Comparison of ENCODE assay signal across 8 cellular contexts in the genomic region with DNA sequence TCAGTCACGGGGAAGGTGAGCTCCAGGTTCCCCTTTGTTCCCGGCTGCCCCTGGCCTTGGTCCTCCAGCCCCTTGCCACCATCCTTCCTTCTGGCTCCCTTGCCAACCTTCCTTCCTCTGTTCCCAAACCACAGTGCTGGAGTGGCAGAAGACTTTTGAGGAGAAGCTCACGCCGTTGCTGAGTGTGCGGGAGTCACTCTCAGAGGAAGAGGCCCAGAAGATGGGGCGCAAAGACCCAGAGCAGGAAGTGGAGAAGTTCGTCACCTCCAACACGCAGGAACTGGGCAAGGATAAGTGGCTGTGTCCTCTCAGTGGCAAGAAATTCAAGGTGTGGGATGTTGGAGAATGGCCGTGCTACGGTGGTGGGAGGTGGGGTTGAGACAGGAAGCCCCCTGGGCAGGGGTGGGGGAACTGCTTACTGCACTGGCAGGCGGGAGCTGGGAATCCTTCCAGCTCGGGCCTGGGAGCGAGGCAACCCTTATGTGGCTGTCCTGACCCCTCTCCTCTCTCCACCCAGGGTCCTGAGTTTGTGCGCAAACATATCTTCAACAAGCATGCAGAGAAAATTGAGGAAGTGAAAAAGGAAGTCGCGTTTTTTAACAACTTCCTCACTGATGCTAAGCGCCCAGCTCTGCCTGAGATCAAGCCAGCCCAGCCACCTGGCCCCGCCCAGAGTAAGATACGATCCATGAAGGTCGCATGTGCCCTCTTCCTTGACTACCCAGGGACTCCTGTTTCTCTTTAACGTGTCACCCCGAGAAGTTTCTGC. TPM values are rescaled to one million over a fixed set of nuclear protein-coding genes. Genes with fewer than 3 reads are reported as not detected.
A peak's percentile ranks its signal among the peaks of the same experiment; 100 is the strongest.
DNase-seq lines count a peak whose midpoint lies in the region; FAIRE-seq and TF ChIP-seq lines count a peak whose summit lies in the region.

No MANE protein-coding gene starts in this region.

- FAIRE-seq in GM12891 (lab: Jason Lieb, UNC): peak; percentile 94

- no TSS peak for BruUV-seq in OCI-LY7 (replicated peaks; lab: Mats Ljungman, UMichigan)

- no peaks in the 10 kb centered on the region for H3K9me3 Mint-ChIP-seq in activated naive CD8-positive, alpha-beta T cell (ENCODE audit: low read depth)

- no peak for TF ChIP-seq POLR2A in GM12891 (IDR thresholded peaks at IDR 0.05; ENCODE audit: low read depth, low read length)

- peak overlapping the region; percentile 90 for H3K27ac Mint-ChIP-seq in activated naive CD8-positive, alpha-beta T cell

- H3K36me3 Mint-ChIP-seq in activated naive CD8-positive, alpha-beta T cell: peaks cover 20% of the 10 kb centered on the region

- H3K4me2 ChIP-seq in OCI-LY7 (ENCODE audit: low read length): peak overlapping the region; percentile 89

- peak overlapping the region; percentile 90 for H3K4me3 Mint-ChIP-seq in activated naive CD8-positive, alpha-beta T cell

- CTCF ChIA-PET in HEK293 (lab: Yijun Ruan, JAX): interaction anchor here (0.7 to 1.2 kb wide), 3 partner anchors 9 to 631 kb away, joined by 3 to 5 read pairs (median 4); partner anchors contain the start of gene EPHB4
- CTCF ChIA-PET in OCI-LY7 (lab: Charles Lee; ENCODE audit: unreplicated experiment): interaction anchor here (0.8 kb wide), 1 partner anchor 12 kb away, joined by 3 read pairs; the partner anchor contains the start of gene SRRT

- peaks cover 16% of the 10 kb centered on the region for H4K20me1 ChIP-seq in OCI-LY7 (ENCODE audit: insufficient read depth, low read length)

- H3K4me3 ChIP-seq in HEK293 (ENCODE audit: low read depth, low read length) (no peak overlapping the region), OCI-LY7 (ENCODE audit: low read depth, low read length, poor library complexity, severe bottlenecking) (peak overlapping the region; percentile 74), neutrophil (ENCODE audit: low read depth in 1 of 2, low read length in 1 of 2) (peak overlapping the region; percentile 57 to 98)

- H3K9me3 ChIP-seq in HEK293 (ENCODE audit: control insufficient read depth, insufficient read depth, low read depth, low read length) (no peaks in the 10 kb centered on the region), OCI-LY7 (ENCODE audit: low read length) (no peaks in the 10 kb centered on the region), neutrophil (no peaks in the 10 kb centered on the region)

- H3K27me3 Mint-ChIP-seq in activated naive CD8-positive, alpha-beta T cell: peaks cover 3% of the 10 kb centered on the region

- no peaks in the 10 kb centered on the region for H3K9me2 ChIP-seq in OCI-LY7 (ENCODE audit: insufficient read depth, low read length)

- H3K4me1 Mint-ChIP-seq in activated naive CD8-positive, alpha-beta T cell (ENCODE audit: low read depth): peaks cover 45% of the 10 kb centered on the region

- POLR2A ChIA-PET in HEK293 (lab: Yijun Ruan, JAX): interaction anchor here (1.4 to 8.7 kb wide), 3 partner anchors 10 to 199 kb away, joined by 4 to 198 read pairs (median 5); partner anchors contain the start of genes POP7 and SRRT
- POLR2A ChIA-PET in OCI-LY7 (lab: Charles Lee): interaction anchor here (1.3 to 4.9 kb wide), 2 partner anchors 12 to 35 kb away, joined by 3 to 40 read pairs; partner anchors contain the start of genes SLC12A9 and SRRT

- DNase-seq in GM12891 (ENCODE audit: insufficient read length, low spot score) (peak; percentile 81), OCI-LY7 (ENCODE audit: low spot score) (peak; percentile 92), amniotic stem cell (lab: John Stamatoyannopoulos, UW) (no peak), NCI-H2227 (lab: John Stamatoyannopoulos, UW; ENCODE audit: unreplicated experiment) (no peak), hepatic stellate cell (ENCODE audit: low spot score) (no peak)

- H2AFZ ChIP-seq in OCI-LY7 (ENCODE audit: low read length): no peak overlapping the region

- H3K27ac ChIP-seq in HEK293 (ENCODE audit: extremely low read depth, low read depth, low read length) (peak overlapping the region; percentile 94), OCI-LY7 (ENCODE audit: low read depth, low read length, poor library complexity, severe bottlenecking) (peak overlapping the region; percentile 67), neutrophil (peak overlapping the region; percentile 93)

- no peak for TF ChIP-seq CTCF in HEK293 (tag by site-specific recombination; IDR thresholded peaks at IDR 0.05)
- no peak for TF ChIP-seq CTCF in OCI-LY7 (conservative IDR thresholded peaks at IDR 0.05; ENCODE audit: low read length)
- no peak for TF ChIP-seq CTCF in neutrophil (IDR thresholded peaks at IDR 0.05)

- peaks cover 26% of the 10 kb centered on the region for H3K27me3 ChIP-seq in neutrophil

- H3K79me2 ChIP-seq in OCI-LY7 (ENCODE audit: insufficient read depth, low read depth, low read length): peaks cover 7% of the 10 kb centered on the region; the same call in 1 of the 2 replicates

- intact Hi-C loops in OCI-LY7 (cut with micrococcal nuclease; ENCODE audit: unreplicated experiment): loop anchor here (10.0 kb wide), 1 partner anchor 803 kb away; the partner anchor contains the start of genes COPS6 and ZNF3

- H3K4me1 ChIP-seq in HEK293 (ENCODE audit: control insufficient read depth, insufficient read depth, low read length) (peaks cover 4% of the 10 kb centered on the region; the same call in 1 of the 2 replicates), OCI-LY7 (ENCODE audit: insufficient read depth, low read length, poor library complexity, severe bottlenecking) (peaks cover 41% of the 10 kb centered on the region), neutrophil (ENCODE audit: control insufficient read depth in 1 of 2, insufficient read depth in 1 of 2, low read depth in 1 of 2, low read length in 1 of 2) (peaks cover 51 to 53% of the 10 kb centered on the region in 2 experiments)

- peaks cover 26 to 63% of the 10 kb centered on the region in 2 experiments for H3K36me3 ChIP-seq in HEK293 (ENCODE audit: control insufficient read depth in 2 of 2, insufficient read depth in 1 of 2, low read length in 2 of 2)
- peaks cover 67% of the 10 kb centered on the region for H3K36me3 ChIP-seq in OCI-LY7 (ENCODE audit: insufficient read depth, low read length)
- H3K36me3 ChIP-seq in neutrophil: peaks cover 51% of the 10 kb centered on the region

TF ChIP-seq in GM12891, 5 proteins besides CTCF, POLR2A, EP300 and RAD21:
- TF ChIP-seq PAX5 (IDR thresholded peaks at IDR 0.05; ENCODE audit: insufficient read depth, low read length, severe bottlenecking) (no peak), POU2F2 (IDR thresholded peaks at IDR 0.05; ENCODE audit: low read depth, low read length) (no peak), SPI1 (IDR thresholded peaks at IDR 0.05; ENCODE audit: low read depth, low read length) (peak; percentile 100), TAF1 (IDR thresholded peaks at IDR 0.05; ENCODE audit: low read depth, low read length) (peak; percentile 34; the same call in 1 of the 2 replicates), POLR2AphosphoS5 (IDR thresholded peaks at IDR 0.05; ENCODE audit: low read depth, low read length) (peak; percentile 58; the same call in 1 of the 2 replicates)

TF ChIP-seq in HEK293, 187 proteins besides CTCF, POLR2A, EP300 and RAD21 (continues in another document):
- TF ChIP-seq ZBTB17 (tag by site-specific recombination; IDR thresholded peaks at IDR 0.05) (peak; percentile 15; the same call in 1 of the 2 replicates), ZNF600 (tag by site-specific recombination; IDR thresholded peaks at IDR 0.05) (peak; percentile 91)
- TF ChIP-seq, protein P1, sequence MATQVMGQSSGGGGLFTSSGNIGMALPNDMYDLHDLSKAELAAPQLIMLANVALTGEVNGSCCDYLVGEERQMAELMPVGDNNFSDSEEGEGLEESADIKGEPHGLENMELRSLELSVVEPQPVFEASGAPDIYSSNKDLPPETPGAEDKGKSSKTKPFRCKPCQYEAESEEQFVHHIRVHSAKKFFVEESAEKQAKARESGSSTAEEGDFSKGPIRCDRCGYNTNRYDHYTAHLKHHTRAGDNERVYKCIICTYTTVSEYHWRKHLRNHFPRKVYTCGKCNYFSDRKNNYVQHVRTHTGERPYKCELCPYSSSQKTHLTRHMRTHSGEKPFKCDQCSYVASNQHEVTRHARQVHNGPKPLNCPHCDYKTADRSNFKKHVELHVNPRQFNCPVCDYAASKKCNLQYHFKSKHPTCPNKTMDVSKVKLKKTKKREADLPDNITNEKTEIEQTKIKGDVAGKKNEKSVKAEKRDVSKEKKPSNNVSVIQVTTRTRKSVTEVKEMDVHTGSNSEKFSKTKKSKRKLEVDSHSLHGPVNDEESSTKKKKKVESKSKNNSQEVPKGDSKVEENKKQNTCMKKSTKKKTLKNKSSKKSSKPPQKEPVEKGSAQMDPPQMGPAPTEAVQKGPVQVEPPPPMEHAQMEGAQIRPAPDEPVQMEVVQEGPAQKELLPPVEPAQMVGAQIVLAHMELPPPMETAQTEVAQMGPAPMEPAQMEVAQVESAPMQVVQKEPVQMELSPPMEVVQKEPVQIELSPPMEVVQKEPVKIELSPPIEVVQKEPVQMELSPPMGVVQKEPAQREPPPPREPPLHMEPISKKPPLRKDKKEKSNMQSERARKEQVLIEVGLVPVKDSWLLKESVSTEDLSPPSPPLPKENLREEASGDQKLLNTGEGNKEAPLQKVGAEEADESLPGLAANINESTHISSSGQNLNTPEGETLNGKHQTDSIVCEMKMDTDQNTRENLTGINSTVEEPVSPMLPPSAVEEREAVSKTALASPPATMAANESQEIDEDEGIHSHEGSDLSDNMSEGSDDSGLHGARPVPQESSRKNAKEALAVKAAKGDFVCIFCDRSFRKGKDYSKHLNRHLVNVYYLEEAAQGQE (tag by site-specific recombination; IDR thresholded peaks at IDR 0.05): peak; percentile 63; the same call in 1 of the 2 replicates

RNA-seq across cellular contexts. Expression of gene UFSP1, which starts 2.1 kb away (rescaled TPM):
- polyA plus RNA-seq in GM12891 (2012; ENCODE audit: low read depth, missing spikeins): 1.2 TPM
- total RNA-seq in OCI-LY7 (2014; rRNA removed; shearing (Covaris generic)): 2.8 and 4.9 TPM in 2 replicates
- total RNA-seq in OCI-LY7 (2022): 3.3 and 3.8 TPM in 2 replicates

RNA-seq across cellular contexts. Expression of gene ACHE, which starts 8.3 kb away (rescaled TPM):
- polyA plus RNA-seq in GM12891 (2012; ENCODE audit: low read depth, missing spikeins): 3.8 TPM
- not detected in 2 replicates for total RNA-seq in OCI-LY7 (2014; rRNA removed; shearing (Covaris generic))
- not detected in 2 replicates for total RNA-seq in OCI-LY7 (2022)

RNA-seq across cellular contexts. Expression of gene SRRT, which starts 12.5 kb away (rescaled TPM):
- polyA plus RNA-seq in GM12891 (2012; ENCODE audit: low read depth, missing spikeins): 138 TPM
- total RNA-seq in OCI-LY7 (2014; rRNA removed; shearing (Covaris generic)): 154 and 174 TPM in 2 replicates
- total RNA-seq in OCI-LY7 (2022): 247 and 264 TPM in 2 replicates

RNA-seq across cellular contexts. Expression of gene TRIP6, which starts 20.2 kb away (rescaled TPM):
- polyA plus RNA-seq in GM12891 (2012; ENCODE audit: low read depth, missing spikeins): 39.3 TPM
- total RNA-seq in OCI-LY7 (2014; rRNA removed; shearing (Covaris generic)): 2.2 and 3.3 TPM in 2 replicates
- 1.8 and 3.1 TPM in 2 replicates for total RNA-seq in OCI-LY7 (2022)

RNA-seq across cellular contexts. Expression of gene SLC12A9, which starts 34.9 kb away (rescaled TPM):
- polyA plus RNA-seq in GM12891 (2012; ENCODE audit: low read depth, missing spikeins): 8.9 TPM
- total RNA-seq in OCI-LY7 (2014; rRNA removed; shearing (Covaris generic)): 15.7 and 17.0 TPM in 2 replicates
- total RNA-seq in OCI-LY7 (2022): 21.1 and 25.6 TPM in 2 replicates

Comparison
In these comparisons a context has a peak if more than half of its experiments do, and no peak if none do; other contexts are left out.
1. DNase-seq: peak in GM12891 (single experiment) and OCI-LY7 (single experiment); none in amniotic stem cell (single experiment), NCI-H2227 (single experiment) and hepatic stellate cell (single experiment).
2. Peak in every context shown above with its lines, with median percentiles within 50 percentile points of each other: H3K27ac ChIP-seq.